Comparison of ENCODE assay signal across 9 cellular contexts in the genomic region with DNA sequence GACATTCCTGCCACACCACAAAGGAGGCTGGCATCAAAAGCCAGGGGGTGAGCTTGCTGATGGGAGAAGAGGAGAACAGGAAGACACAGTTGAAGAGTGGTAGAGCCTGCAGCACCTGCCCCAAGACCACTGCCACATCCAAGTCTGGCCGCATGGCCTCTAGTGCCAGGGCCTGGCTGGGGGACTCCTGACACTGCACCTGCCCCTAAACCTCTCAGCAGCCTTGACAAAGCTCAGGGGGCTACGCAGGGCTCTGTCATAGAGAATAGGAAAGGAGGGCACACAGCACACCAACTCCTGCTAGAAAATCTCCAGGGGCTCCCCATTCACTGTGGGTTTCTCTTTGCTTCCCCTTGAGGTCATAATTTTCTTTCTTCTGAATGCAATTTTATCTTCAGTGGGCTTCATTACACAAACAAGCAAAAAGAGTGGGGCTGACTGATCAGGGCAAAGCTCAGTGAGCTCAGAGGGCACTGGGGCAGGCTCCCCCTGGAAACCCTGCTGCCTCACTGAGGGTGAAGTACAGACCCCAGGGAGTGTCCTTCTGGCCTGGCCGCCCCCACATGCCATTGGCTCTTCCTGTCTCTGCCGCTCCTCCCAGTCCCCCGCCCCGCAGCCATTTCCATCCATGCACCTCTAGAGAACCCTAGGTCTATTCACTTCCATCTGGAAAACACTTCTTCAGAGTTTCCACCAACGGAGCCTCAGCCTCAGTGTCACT. TPM values are rescaled to one million over a fixed set of nuclear protein-coding genes. Genes with fewer than 3 reads are reported as not detected.
DNase-seq lines count a peak whose midpoint lies in the region; ATAC-seq and TF ChIP-seq lines count a peak whose summit lies in the region.
"Had no signal": no experiment of that assay in that cellular context is flagged by ENCODE, and none has a peak within 500 bp of the region (broad histone marks: within the 10 kb centered on the region; RNA-seq: fewer than 3 reads in every experiment).

No MANE protein-coding gene starts in this region.

- CTCF ChIA-PET in CD8-positive, alpha-beta T cell (lab: Charles Lee), result interaction anchor here (0.7 to 2.7 kb wide), 3 partner anchors 38 to 121 kb away, joined by 3 to 8 read pairs (median 5); no protein-coding TSS in a partner anchor
- CTCF ChIA-PET in activated B cell treated with CpG ODN at 0.5 μM for 24 hours (lab: Charles Lee), result interaction anchor here (1.1 to 3.0 kb wide), 14 partner anchors 11 to 63 kb away, joined by 3 to 16 read pairs (median 6); partner anchors contain the start of gene VOPP1

- DNase-seq in CD8-positive, alpha-beta T cell, result no peak
- DNase-seq in GM20000 (ENCODE audit: low spot score) (peak; percentile 47), activated B cell treated with CpG ODN at 0.5 μM for 24 hours (no peak), Ammon's horn (ENCODE audit: low spot score) (no peak)
- DNase-seq: NCI-H1436 treated with DMSO at 0.1 percent for 48 hours had no signal

- H3K27me3 Mint-ChIP-seq in CD8-positive, alpha-beta T cell (ENCODE audit: low read depth), result no peaks in the 10 kb centered on the region
- H3K27me3 Mint-ChIP-seq in activated B cell treated with CpG ODN at 0.5 μM for 24 hours, result no peaks in the 10 kb centered on the region

- ATAC-seq in CD8-positive, alpha-beta T cell, result no peak
- peak; percentile 10 for ATAC-seq in activated B cell treated with CpG ODN at 0.5 μM for 24 hours (ENCODE audit: low read depth)
- no peak for ATAC-seq in HG03571 (IDR thresholded peaks at IDR 0.05; ENCODE audit: unreplicated experiment)
- ATAC-seq in GM18858 (IDR thresholded peaks at IDR 0.05; ENCODE audit: unreplicated experiment), result no peak
- no peak for ATAC-seq in HG03469 (IDR thresholded peaks at IDR 0.05; ENCODE audit: unreplicated experiment)

- peaks cover 93% of the 10 kb centered on the region for H3K4me1 Mint-ChIP-seq in CD8-positive, alpha-beta T cell (ENCODE audit: low read depth)
- H3K4me1 Mint-ChIP-seq in activated B cell treated with CpG ODN at 0.5 μM for 24 hours, result peaks cover 99% of the 10 kb centered on the region

- peak overlapping the region; percentile 74 for H3K4me3 Mint-ChIP-seq in CD8-positive, alpha-beta T cell
- peak overlapping the region; percentile 85 for H3K4me3 Mint-ChIP-seq in activated B cell treated with CpG ODN at 0.5 μM for 24 hours

- no peak overlapping the region for H3K4me3 ChIP-seq in CD8-positive, alpha-beta T cell (ENCODE audit: low read depth, low read length)
- no peak overlapping the region for H3K4me3 ChIP-seq in muscle layer of duodenum (ENCODE audit: low read depth in 1 of 2, low read length in 2 of 2)

- no peaks in the 10 kb centered on the region for H3K36me3 ChIP-seq in CD8-positive, alpha-beta T cell (ENCODE audit: insufficient read depth, low read length)
- no peaks in the 10 kb centered on the region for H3K36me3 ChIP-seq in muscle layer of duodenum (ENCODE audit: control insufficient read depth in 1 of 2, insufficient read depth in 2 of 2, low read length in 2 of 2)

- H3K9me3 Mint-ChIP-seq in CD8-positive, alpha-beta T cell, result no peaks in the 10 kb centered on the region
- no peaks in the 10 kb centered on the region for H3K9me3 Mint-ChIP-seq in activated B cell treated with CpG ODN at 0.5 μM for 24 hours

- H3K36me3 Mint-ChIP-seq in CD8-positive, alpha-beta T cell, result peaks cover 8% of the 10 kb centered on the region
- H3K36me3 Mint-ChIP-seq in activated B cell treated with CpG ODN at 0.5 μM for 24 hours (ENCODE audit: low read depth), result peaks cover 60% of the 10 kb centered on the region

- H3K9me3 ChIP-seq in CD8-positive, alpha-beta T cell (ENCODE audit: low read length), result no peaks in the 10 kb centered on the region
- no peaks in the 10 kb centered on the region for H3K9me3 ChIP-seq in muscle layer of duodenum (ENCODE audit: control insufficient read depth in 1 of 2, low read length in 2 of 2)

- peak overlapping the region; percentile 97 for H3K27ac Mint-ChIP-seq in CD8-positive, alpha-beta T cell
- peak overlapping the region; percentile 98 for H3K27ac Mint-ChIP-seq in activated B cell treated with CpG ODN at 0.5 μM for 24 hours

- intact Hi-C loops in CD8-positive, alpha-beta T cell (cut with DNase I, micrococcal nuclease), result loop anchor here (2.0 to 5.0 kb wide), 2 partner anchors 36 to 58 kb away; no protein-coding TSS in a partner anchor
- intact Hi-C loops in activated B cell treated with CpG ODN at 0.5 μM for 24 hours (cut with micrococcal nuclease), result loop anchor here (1.0 to 5.0 kb wide), 9 partner anchors 9 to 529 kb away; partner anchors contain the start of genes SUMF2 and ZNF713

- POLR2A ChIA-PET in CD8-positive, alpha-beta T cell (lab: Charles Lee), result interaction anchor here (1.1 to 2.9 kb wide), 3 partner anchors 10 to 66 kb away, joined by 3 to 21 read pairs (median 12); partner anchors contain the start of gene VOPP1
- POLR2A ChIA-PET in activated B cell treated with CpG ODN at 0.5 μM for 24 hours (lab: Charles Lee), result interaction anchor here (0.9 to 22.9 kb wide), 23 partner anchors 9 to 571 kb away, joined by 3 to 651 read pairs (median 6); partner anchors contain the start of genes CHCHD2, LANCL2 and VOPP1

- no peaks in the 10 kb centered on the region for H3K27me3 ChIP-seq in CD8-positive, alpha-beta T cell (ENCODE audit: insufficient read depth, low read length)
- H3K27me3 ChIP-seq in muscle layer of duodenum (ENCODE audit: low read depth, low read length), result no peaks in the 10 kb centered on the region

- H3K4me1 ChIP-seq in CD8-positive, alpha-beta T cell (ENCODE audit: insufficient read depth, low read length), result peaks cover 70% of the 10 kb centered on the region
- H3K4me1 ChIP-seq in muscle layer of duodenum (ENCODE audit: control insufficient read depth in 1 of 2, insufficient read depth in 2 of 2, low read length in 2 of 2), result peaks cover 13% of the 10 kb centered on the region in 2 donors

- no peak overlapping the region for H3K27ac ChIP-seq in CD8-positive, alpha-beta T cell (ENCODE audit: low read depth, low read length)
- H3K27ac ChIP-seq in muscle layer of duodenum (ENCODE audit: low read length), result peak overlapping the region; percentile 10

- TF ChIP-seq CTCF in CD8-positive, alpha-beta T cell (IDR thresholded peaks at IDR 0.05), result no peak
- TF ChIP-seq CTCF in GM20000 (IDR thresholded peaks at IDR 0.05; ENCODE audit: extremely low read depth, missing control alignments), result no peak
- TF ChIP-seq CTCF in activated B cell treated with CpG ODN at 0.5 μM for 24 hours (IDR thresholded peaks at IDR 0.05), result no peak

RNA-seq across cellular contexts. Expression of gene VOPP1, which starts 37.2 kb away (rescaled TPM):
- 10 to 100 TPM; 38.7 to 38.9 TPM for total RNA-seq in CD8-positive, alpha-beta T cell
- 403 and 438 TPM in 2 replicates for total RNA-seq in activated B cell treated with CpG ODN at 0.5 μM for 24 hours

Comparison
In these comparisons a context has a peak if more than half of its experiments do, and no peak if none do; other contexts are left out.
1. RNA of gene VOPP1, which starts 37.2 kb away (total RNA-seq): 403 to 438 TPM in activated B cell treated with CpG ODN at 0.5 μM for 24 hours; 38.7 to 38.9 TPM in CD8-positive, alpha-beta T cell; every median in the first group is over 10 times any median in the second.